In the genomic region with DNA sequence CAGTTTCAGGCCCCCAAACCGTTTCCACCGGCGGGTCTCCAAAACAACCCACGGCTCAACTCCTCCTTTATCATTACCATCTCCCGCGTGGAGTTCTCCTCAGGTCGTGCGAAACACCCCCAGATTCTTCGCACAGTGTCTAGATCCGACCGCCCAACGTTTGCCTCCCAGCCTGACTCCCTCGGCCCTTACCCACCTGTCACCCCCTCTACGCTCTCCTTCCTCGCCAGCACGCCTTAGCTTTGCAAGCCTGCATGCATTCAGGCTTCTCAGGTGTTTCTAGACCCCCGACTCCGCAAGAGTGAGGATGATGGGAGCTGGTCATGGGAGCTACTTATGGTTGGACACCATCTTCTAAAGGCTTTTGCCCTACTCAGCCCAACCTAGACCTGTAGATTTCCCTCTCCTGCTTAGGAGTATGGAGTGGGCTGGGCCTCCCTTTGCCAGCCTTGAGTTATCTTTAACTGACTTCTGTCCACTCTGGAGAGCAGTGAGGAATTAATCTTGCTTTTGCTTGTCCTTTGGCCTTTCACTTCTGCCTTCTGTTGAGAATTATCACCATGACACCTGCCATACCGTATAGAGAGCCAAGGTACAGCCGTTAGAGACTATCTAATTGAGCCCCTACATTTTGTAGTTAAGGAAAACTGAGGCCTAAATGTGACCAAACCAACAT, we compare ENCODE assay signal across 8 cellular contexts. TPM values are rescaled to one million over a fixed set of nuclear protein-coding genes. Genes with fewer than 3 reads are reported as not detected.
DNase-seq lines count a peak whose midpoint lies in the region; TF ChIP-seq lines count a peak whose summit lies in the region.

No MANE protein-coding gene starts in this region.

- H3K36me3 ChIP-seq in kidney epithelial cell (ENCODE audit: control insufficient read depth, insufficient read depth, low read length) (no peaks in the 10 kb centered on the region), thymus (ENCODE audit: control insufficient read depth, insufficient read depth) (no peaks in the 10 kb centered on the region)

- peaks cover 2% of the 10 kb centered on the region for H3K9me3 ChIP-seq in thymus (ENCODE audit: control insufficient read depth)

- 15% methylated on average over 20 of the region's 20 CpGs for WGBS in thymus

- no peaks in the 10 kb centered on the region for H3K27me3 ChIP-seq in kidney epithelial cell (ENCODE audit: control insufficient read depth, insufficient read depth, low read length)
- H3K27me3 ChIP-seq in thymus (ENCODE audit: control insufficient read depth, insufficient read depth), result no peaks in the 10 kb centered on the region

- in situ Hi-C loops in astrocyte of the cerebellum (cut with HindIII; ENCODE audit: low sequenced_read_pairs), result no loop called here

- no peak for TF ChIP-seq CTCF in astrocyte of the cerebellum (IDR thresholded peaks at IDR 0.05; ENCODE audit: low read depth, low read length, missing control alignments)
- no peak for TF ChIP-seq CTCF in kidney epithelial cell (IDR thresholded peaks at IDR 0.05; ENCODE audit: insufficient read depth, low read length, poor library complexity, severe bottlenecking)

- peaks cover 4% of the 10 kb centered on the region for H3K4me1 ChIP-seq in thymus (ENCODE audit: control insufficient read depth, insufficient read depth, low read length)

- peak overlapping the region; percentile 90 for H3K27ac ChIP-seq in thymus (ENCODE audit: low read depth)

- peak overlapping the region; percentile 82 for H3K4me3 ChIP-seq in astrocyte of the cerebellum (ENCODE audit: low read depth, low read length)
- H3K4me3 ChIP-seq in kidney epithelial cell (ENCODE audit: low read depth, low read length), result peak overlapping the region; percentile 90
- H3K4me3 ChIP-seq in thymus (ENCODE audit: low read length), result peak overlapping the region; percentile 82

- DNase-seq in NCI-H1092 treated with DMSO at 0.1 percent for 48 hours (lab: John Stamatoyannopoulos, UW), result peak; percentile 43
- DNase-seq in NCI-H1092 (lab: John Stamatoyannopoulos, UW), result no peak
- no peak for DNase-seq in astrocyte of the cerebellum (ENCODE audit: low read depth)
- DNase-seq in kidney epithelial cell (ENCODE audit: low read depth), result no peak
- DNase-seq in NCI-H2227 (lab: John Stamatoyannopoulos, UW; ENCODE audit: unreplicated experiment), result no peak
- DNase-seq in activated gamma-delta T cell (lab: John Stamatoyannopoulos, UW), result no peak
- no peak for DNase-seq in NCI-H2029 (lab: John Stamatoyannopoulos, UW)

RNA-seq across cellular contexts. Expression of a gene that starts 0.9 kb away (rescaled TPM):
- 233 and 247 TPM in 2 replicates for total RNA-seq in kidney epithelial cell
- 431 TPM for polyA plus RNA-seq in thymus

RNA-seq across cellular contexts. Expression of a gene that starts 4.0 kb away (rescaled TPM):
- 78.9 and 93.3 TPM in 2 replicates for total RNA-seq in kidney epithelial cell
- 104 TPM for polyA plus RNA-seq in thymus

RNA-seq across cellular contexts. Expression of a gene that starts 22.5 kb away (rescaled TPM):
- total RNA-seq in kidney epithelial cell, result 121 and 147 TPM in 2 replicates
- polyA plus RNA-seq in thymus, result 6.7 TPM
